ENCODE assay signal across 2 cellular contexts in genomic region chr19:41126765-41127203, GRCh38.
A peak's percentile ranks its signal among the peaks of the same experiment; 100 is the strongest.
TF ChIP-seq lines count a peak whose summit lies in the region.

No MANE protein-coding gene starts in this region.

TF ChIP-seq in WTC11, 78 proteins besides CTCF, POLR2A, EP300 and RAD21:
- TF ChIP-seq TEAD1 (CRISPR knock-in tag; IDR thresholded peaks at IDR 0.05): peak; percentile 75; the same call in 1 of the 2 replicates

TF ChIP-seq in HepG2, 621 proteins besides CTCF, POLR2A, EP300 and RAD21:
- TF ChIP-seq SMC3 (IDR thresholded peaks at IDR 0.05; ENCODE audit: low read length): peak; percentile 31; the same call in 1 of the 2 replicates
